Comparison of ENCODE assay signal across 10 cellular contexts in the genomic region with DNA sequence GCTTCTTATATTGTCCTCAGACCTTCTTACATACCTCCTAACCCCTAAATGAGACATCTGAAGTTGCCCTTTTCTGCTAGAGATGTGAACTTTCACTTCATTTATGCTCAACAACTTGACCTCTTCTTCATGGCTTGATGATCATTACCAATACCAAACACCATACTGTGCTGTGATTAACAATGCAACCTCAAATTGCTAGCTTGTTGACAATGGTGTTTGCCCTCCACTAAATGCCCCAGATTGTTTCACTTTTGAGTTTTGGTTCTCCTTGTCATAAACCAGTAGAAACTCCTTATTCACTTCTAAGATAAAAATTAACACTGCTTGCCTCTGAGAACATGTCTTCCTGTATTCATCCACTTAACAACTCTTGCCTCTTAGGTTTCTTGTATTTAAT. TPM values are rescaled to one million over a fixed set of nuclear protein-coding genes. Genes with fewer than 3 reads are reported as not detected.
A peak's percentile ranks its signal among the peaks of the same experiment; 100 is the strongest.
DNase-seq lines count a peak whose midpoint lies in the region; ATAC-seq and TF ChIP-seq lines count a peak whose summit lies in the region.
"Had no signal": no experiment of that assay in that cellular context is flagged by ENCODE, and none has a peak within 500 bp of the region (broad histone marks: within the 10 kb centered on the region; RNA-seq: fewer than 3 reads in every experiment).

No MANE protein-coding gene starts in this region.

- no peak overlapping the region for H4K8ac ChIP-seq in neuronal stem cell (ENCODE audit: low read depth, low read length)

- no peak overlapping the region for H3K4me2 ChIP-seq in neuronal stem cell (ENCODE audit: insufficient read depth, low read length, poor library complexity, severe bottlenecking)

- H2AK5ac ChIP-seq in neuronal stem cell (ENCODE audit: low read depth, low read length): no peak overlapping the region

- peaks cover 0 to 14% (median 0%) of the 10 kb centered on the region in 3 experiments for H3K27me3 ChIP-seq in neuronal stem cell (ENCODE audit: control insufficient read depth in 3 of 3, insufficient read depth in 3 of 3, low read depth in 1 of 3, low read length in 3 of 3)
- H3K27me3 ChIP-seq: foreskin keratinocyte had no signal

- H3K14ac ChIP-seq in neuronal stem cell (ENCODE audit: low read length): no peak overlapping the region

- no peak overlapping the region for H2BK15ac ChIP-seq in neuronal stem cell (ENCODE audit: low read length)

- no peak overlapping the region for H2BK5ac ChIP-seq in neuronal stem cell (ENCODE audit: low read length)

- no peak overlapping the region for H2AFZ ChIP-seq in neuronal stem cell (ENCODE audit: low read length)

- no peak overlapping the region for H3K18ac ChIP-seq in neuronal stem cell (ENCODE audit: low read length)

- H3K9me3 ChIP-seq in neuronal stem cell (replicated peaks in 1 of 2; ENCODE audit: control insufficient read depth in 2 of 2, insufficient read depth in 1 of 2, low read depth in 1 of 2, low read length in 2 of 2): no peaks in the 10 kb centered on the region

- H3K27ac ChIP-seq in neuronal stem cell (replicated peaks; ENCODE audit: low read length): no peak overlapping the region
- H3K27ac ChIP-seq: foreskin keratinocyte had no signal

- no peaks in the 10 kb centered on the region for H3K36me3 ChIP-seq in neuronal stem cell (replicated peaks in 1 of 2; ENCODE audit: control insufficient read depth in 2 of 2, insufficient read depth in 2 of 2, low read length in 2 of 2)

- in situ Hi-C loops in GM13976 (cut with MboI; ENCODE audit: low sequenced_read_pairs, unreplicated experiment): loop anchor here (10.0 kb wide), 1 partner anchor 66 kb away; no protein-coding TSS in a partner anchor

- peaks cover 3 to 7% of the 10 kb centered on the region in 2 donors for H3K4me1 ChIP-seq in neuronal stem cell (ENCODE audit: control insufficient read depth in 2 of 2, insufficient read depth in 1 of 2, low read depth in 1 of 2, low read length in 2 of 2)

- H4K91ac ChIP-seq in neuronal stem cell (ENCODE audit: low read depth, low read length, poor library complexity): no peak overlapping the region

- peaks cover 7 to 9% of the 10 kb centered on the region in 2 donors for H3K36me3 Mint-ChIP-seq in activated naive CD4-positive, alpha-beta T cell treated with anti-CD3 and anti-CD28 coated beads, Interleukin-2, amount 50 U/mL, for 72 hours

- H3K79me1 ChIP-seq in neuronal stem cell (ENCODE audit: low read depth, low read length): no peaks in the 10 kb centered on the region

- H3K9me3 Mint-ChIP-seq in activated naive CD4-positive, alpha-beta T cell treated with anti-CD3 and anti-CD28 coated beads, Interleukin-2, amount 50 U/mL, for 72 hours: no peaks in the 10 kb centered on the region

- no peak overlapping the region for H3K23ac ChIP-seq in neuronal stem cell (ENCODE audit: low read depth, low read length, poor library complexity)

- no peak overlapping the region for H3K9ac ChIP-seq in neuronal stem cell (ENCODE audit: low read depth, low read length, poor library complexity)

- peak overlapping the region; percentile 39 to 83 for H3K27ac Mint-ChIP-seq in activated naive CD4-positive, alpha-beta T cell treated with anti-CD3 and anti-CD28 coated beads, Interleukin-2, amount 50 U/mL, for 72 hours

- no peak overlapping the region for H3K4me3 ChIP-seq in neuronal stem cell (ENCODE audit: low read length in 2 of 2)

- no peak for TF ChIP-seq CTCF in GM13976 (IDR thresholded peaks at IDR 0.05; ENCODE audit: borderline replicate concordance, control extremely low read depth, extremely low read depth, insufficient read depth, missing control alignments)

- DNase-seq in GM13976 (ENCODE audit: low spot score) (peak; percentile 44), NCI-H1436 treated with DMSO at 0.1 percent for 48 hours (lab: John Stamatoyannopoulos, UW) (no peak), HuH-7.5 (ENCODE audit: low spot score) (no peak), neuronal stem cell (ENCODE audit: low spot score) (no peak), NCI-H2196 treated with DMSO at 0.1 percent for 48 hours (lab: John Stamatoyannopoulos, UW; ENCODE audit: unreplicated experiment) (no peak)
- DNase-seq in activated naive CD4-positive, alpha-beta T cell treated with anti-CD3 and anti-CD28 coated beads, Interleukin-2, amount 50 U/mL, for 72 hours (ENCODE audit: low spot score in 2 of 2): no peak
- DNase-seq: foreskin keratinocyte, GDM1 had no signal

- no peak overlapping the region for H2BK12ac ChIP-seq in neuronal stem cell (ENCODE audit: low read length)

- H2BK120ac ChIP-seq in neuronal stem cell (ENCODE audit: low read depth, low read length): no peak overlapping the region

- ATAC-seq in GM19468 (IDR thresholded peaks at IDR 0.05; ENCODE audit: extremely low read depth, unreplicated experiment): peak; percentile 68
- peak; percentile 49 for ATAC-seq in HG03103 (IDR thresholded peaks at IDR 0.05; ENCODE audit: low read depth, unreplicated experiment)
- peak; percentile 24 to 42 for ATAC-seq in activated naive CD4-positive, alpha-beta T cell treated with anti-CD3 and anti-CD28 coated beads, Interleukin-2, amount 50 U/mL, for 72 hours
- ATAC-seq: foreskin keratinocyte had no signal

- no peak overlapping the region for H3K4ac ChIP-seq in neuronal stem cell (ENCODE audit: low read length)

RNA-seq across cellular contexts. Expression of gene JAK1, which starts 5.6 kb away (rescaled TPM):
- 100 to 1,000 TPM in 1 of 2 donors, 10 to 100 TPM in 1; 95.3 to 133 TPM for total RNA-seq in activated naive CD4-positive, alpha-beta T cell treated with anti-CD3 and anti-CD28 coated beads, Interleukin-2, amount 50 U/mL, for 72 hours
- polyA plus RNA-seq in neuronal stem cell (2013, experiment 1 of 2): 2.8 TPM
- polyA plus RNA-seq in neuronal stem cell (2013, experiment 2 of 2): 2.6 TPM
